16 cellular contexts compared by ENCODE assay signal in genomic region chr2:1518891-1519530, GRCh38.
A peak's percentile ranks its signal among the peaks of the same experiment; 100 is the strongest.
DNase-seq lines count a peak whose midpoint lies in the region; ATAC-seq, FAIRE-seq and TF ChIP-seq lines count a peak whose summit lies in the region.
"Had no signal": no experiment of that assay in that cellular context is flagged by ENCODE, and none has a peak within 500 bp of the region (broad histone marks: within the 10 kb centered on the region; RNA-seq: fewer than 3 reads in every experiment).

No MANE protein-coding gene starts in this region.

- H3K4me3 ChIP-seq in small intestine (ENCODE audit: low read depth in 1 of 2, low read length in 2 of 2) = no peak overlapping the region
- H3K4me3 ChIP-seq: dorsolateral prefrontal cortex, GM23338 had no signal

- in situ Hi-C loops in KBM-7 (cut with MboI; ENCODE audit: low pct_unique_long_range_greater_than_20kb, low sequenced_read_pairs) = no loop called here

- no peaks in the 10 kb centered on the region for H3K27me3 Mint-ChIP-seq in activated naive CD8-positive, alpha-beta T cell treated with anti-CD3 and anti-CD28 coated beads, Interleukin-2, amount 50 U/mL, for 24 hours
- H3K27me3 Mint-ChIP-seq in naive B cell (no peaks in the 10 kb centered on the region), mesothelial cell of epicardium (ENCODE audit: low read depth) (peaks cover 11% of the 10 kb centered on the region)

- H3K9me3 ChIP-seq in small intestine (ENCODE audit: control insufficient read depth, low read depth) = no peaks in the 10 kb centered on the region

- H3K27ac Mint-ChIP-seq in activated naive CD8-positive, alpha-beta T cell treated with anti-CD3 and anti-CD28 coated beads, Interleukin-2, amount 50 U/mL, for 24 hours = peak overlapping the region; percentile 66
- H3K27ac Mint-ChIP-seq in naive B cell (peak overlapping the region; percentile 77 to 95 (median 90)), mesothelial cell of epicardium (no peak overlapping the region)
- H3K27ac Mint-ChIP-seq: GM23338, type B pancreatic cell had no signal

- 34 to 49% (median 39%) methylated on average over 9 of the region's 9 CpGs for WGBS in small intestine, 3 donors

- no peak for TF ChIP-seq CTCF in mesothelial cell of epicardium (IDR thresholded peaks at IDR 0.05; ENCODE audit: unreplicated experiment)

- DNase-seq in NCI-H2171 treated with DMSO at 0.1 percent for 48 hours (lab: John Stamatoyannopoulos, UW) (peak; percentile 39), NCI-H2171 (lab: John Stamatoyannopoulos, UW) (no peak), KBM-7 (peak; percentile 9), naive B cell (no peak), mesothelial cell of epicardium (ENCODE audit: low spot score in 2 of 2, unreplicated experiment in 2 of 2) (no peak), kidney tubule cell (ENCODE audit: low spot score) (no peak), small intestine (no peak)
- DNase-seq in activated naive CD8-positive, alpha-beta T cell treated with anti-CD3 and anti-CD28 coated beads, Interleukin-2, amount 50 U/mL, for 24 hours = no peak
- DNase-seq: SHP77 had no signal

- H3K4me3 Mint-ChIP-seq in activated naive CD8-positive, alpha-beta T cell treated with anti-CD3 and anti-CD28 coated beads, Interleukin-2, amount 50 U/mL, for 24 hours = no peak overlapping the region
- H3K4me3 Mint-ChIP-seq in naive B cell (peak overlapping the region in 2 of 8 donors; percentile 30 to 49), mesothelial cell of epicardium (no peak overlapping the region)
- H3K4me3 Mint-ChIP-seq: GM23338, neural crest cell, type B pancreatic cell had no signal

- peaks cover 0 to 4% of the 10 kb centered on the region in 2 donors for H3K4me1 ChIP-seq in small intestine (ENCODE audit: control insufficient read depth in 2 of 2, insufficient read depth in 1 of 2, low read depth in 1 of 2, low read length in 1 of 2)

- no peaks in the 10 kb centered on the region for H3K36me3 Mint-ChIP-seq in activated naive CD8-positive, alpha-beta T cell treated with anti-CD3 and anti-CD28 coated beads, Interleukin-2, amount 50 U/mL, for 24 hours (ENCODE audit: low read depth)
- H3K36me3 Mint-ChIP-seq in naive B cell (no peaks in the 10 kb centered on the region), mesothelial cell of epicardium (no peaks in the 10 kb centered on the region)
- H3K36me3 Mint-ChIP-seq: type B pancreatic cell had no signal

- H3K4me1 Mint-ChIP-seq in activated naive CD8-positive, alpha-beta T cell treated with anti-CD3 and anti-CD28 coated beads, Interleukin-2, amount 50 U/mL, for 24 hours = peaks cover 16% of the 10 kb centered on the region
- H3K4me1 Mint-ChIP-seq in naive B cell (peaks cover 17 to 32% (median 20%) of the 10 kb centered on the region in 3 donors), mesothelial cell of epicardium (peaks cover 10% of the 10 kb centered on the region)
- H3K4me1 Mint-ChIP-seq: neural crest cell had no signal

- H3K36me3 ChIP-seq in small intestine (ENCODE audit: control insufficient read depth in 2 of 2, insufficient read depth in 2 of 2, low read length in 2 of 2) = no peaks in the 10 kb centered on the region

- no peak overlapping the region for H3K27ac ChIP-seq in small intestine (ENCODE audit: low read depth in 1 of 2, low read length in 1 of 2)
- H3K27ac ChIP-seq: 22Rv1, HL-60 had no signal

- ATAC-seq in activated naive CD8-positive, alpha-beta T cell treated with anti-CD3 and anti-CD28 coated beads, Interleukin-2, amount 50 U/mL, for 24 hours = peak; percentile 21
- ATAC-seq in naive B cell (ENCODE audit: low read depth in 2 of 2) = no peak
- ATAC-seq: GM23338 had no signal

- H3K9me3 Mint-ChIP-seq in activated naive CD8-positive, alpha-beta T cell treated with anti-CD3 and anti-CD28 coated beads, Interleukin-2, amount 50 U/mL, for 24 hours = no peaks in the 10 kb centered on the region
- H3K9me3 Mint-ChIP-seq in naive B cell = no peaks in the 10 kb centered on the region
- no peaks in the 10 kb centered on the region for H3K9me3 Mint-ChIP-seq in mesothelial cell of epicardium
- H3K9me3 Mint-ChIP-seq: neural crest cell, type B pancreatic cell had no signal

- no peaks in the 10 kb centered on the region for H3K27me3 ChIP-seq in small intestine (ENCODE audit: control insufficient read depth in 2 of 2, insufficient read depth in 2 of 2, low read length in 2 of 2)

- FAIRE-seq in small intestine (lab: Jason Lieb, UNC) = no peak
- FAIRE-seq: frontal cortex had no signal

Comparison
In these comparisons a context has a peak if more than half of its experiments do, and no peak if none do; other contexts are left out.
1. DNase-seq: peak in NCI-H2171 treated with DMSO at 0.1 percent for 48 hours (single experiment) and KBM-7 (single experiment); none in NCI-H2171 (single experiment), activated naive CD8-positive, alpha-beta T cell treated with anti-CD3 and anti-CD28 coated beads, Interleukin-2, amount 50 U/mL, for 24 hours (single experiment), naive B cell (single experiment), mesothelial cell of epicardium (0 of 2), kidney tubule cell (single experiment) and small intestine (single experiment).